ENCODE assay signal across 1 cellular context in the genomic region with DNA sequence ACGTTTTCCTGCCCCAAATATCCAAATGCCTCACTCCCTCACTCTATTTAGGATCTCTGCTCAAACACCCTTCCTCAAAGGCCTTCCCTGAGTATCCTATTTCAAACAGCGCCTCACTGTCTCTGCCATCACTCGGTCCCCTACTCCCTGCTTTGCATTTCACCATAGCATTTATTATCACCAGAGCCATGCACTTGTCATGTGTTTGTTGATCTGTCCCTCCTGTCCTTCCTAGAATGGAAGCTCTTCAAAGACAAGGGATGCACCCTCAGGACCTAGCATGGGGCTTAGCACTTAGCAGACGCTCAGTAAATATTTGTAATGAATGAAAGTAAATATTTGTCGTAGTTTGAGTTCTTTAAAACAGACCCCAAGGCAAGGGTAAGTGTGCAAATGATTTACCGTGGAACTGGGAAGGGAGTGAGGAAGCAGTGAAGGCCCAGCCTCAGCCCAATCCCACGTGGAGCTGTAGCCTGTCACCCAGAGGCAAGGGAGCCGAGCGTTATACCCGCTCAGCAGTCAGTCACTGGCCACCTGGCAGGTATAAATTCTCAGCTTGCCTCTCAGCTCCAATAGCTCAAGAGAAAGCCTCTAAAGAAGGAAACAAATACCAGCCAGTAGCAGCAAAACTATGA.
TF ChIP-seq lines count a peak whose summit lies in the region.

No MANE protein-coding gene starts in this region.

TF ChIP-seq in WTC11, 78 proteins besides CTCF, POLR2A, EP300 and RAD21 (continued from another document):
- TF ChIP-seq ARID4B (CRISPR knock-in tag; IDR thresholded peaks at IDR 0.05; ENCODE audit: borderline replicate concordance): no peak
- TF ChIP-seq PREB (CRISPR knock-in tag; IDR thresholded peaks at IDR 0.05; ENCODE audit: borderline replicate concordance): no peak
- TF ChIP-seq ZNF263 (CRISPR knock-in tag; IDR thresholded peaks at IDR 0.05; ENCODE audit: low read depth): no peak
